ENCODE assay signal across 1 cellular context in genomic region chr11:62127941-62128770, GRCh38.
TF ChIP-seq lines count a peak whose summit lies in the region.

No MANE protein-coding gene starts in this region.

TF ChIP-seq in SK-N-SH treated with all-trans-retinoic acid at 6 μM for 48 hours, 23 proteins besides CTCF, POLR2A, EP300 and RAD21 (continued from another document):
- no peak for TF ChIP-seq ZC3H10 (CRISPR knock-in tag; IDR thresholded peaks at IDR 0.05)
- TF ChIP-seq, protein P1, sequence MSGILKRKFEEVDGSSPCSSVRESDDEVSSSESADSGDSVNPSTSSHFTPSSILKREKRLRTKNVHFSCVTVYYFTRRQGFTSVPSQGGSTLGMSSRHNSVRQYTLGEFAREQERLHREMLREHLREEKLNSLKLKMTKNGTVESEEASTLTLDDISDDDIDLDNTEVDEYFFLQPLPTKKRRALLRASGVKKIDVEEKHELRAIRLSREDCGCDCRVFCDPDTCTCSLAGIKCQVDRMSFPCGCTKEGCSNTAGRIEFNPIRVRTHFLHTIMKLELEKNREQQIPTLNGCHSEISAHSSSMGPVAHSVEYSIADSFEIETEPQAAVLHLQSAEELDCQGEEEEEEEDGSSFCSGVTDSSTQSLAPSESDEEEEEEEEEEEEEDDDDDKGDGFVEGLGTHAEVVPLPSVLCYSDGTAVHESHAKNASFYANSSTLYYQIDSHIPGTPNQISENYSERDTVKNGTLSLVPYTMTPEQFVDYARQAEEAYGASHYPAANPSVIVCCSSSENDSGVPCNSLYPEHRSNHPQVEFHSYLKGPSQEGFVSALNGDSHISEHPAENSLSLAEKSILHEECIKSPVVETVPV (CRISPR knock-in tag; IDR thresholded peaks at IDR 0.05): no peak
- TF ChIP-seq ARNTL (CRISPR knock-in tag; IDR thresholded peaks at IDR 0.05; ENCODE audit: borderline replicate concordance, low read depth): no peak
- TF ChIP-seq ZNF8 (CRISPR knock-in tag; IDR thresholded peaks at IDR 0.05): no peak
- TF ChIP-seq ISL1 (CRISPR knock-in tag; IDR thresholded peaks at IDR 0.05): no peak
- TF ChIP-seq TOX (CRISPR knock-in tag; IDR thresholded peaks at IDR 0.05; ENCODE audit: borderline replicate concordance): no peak
- no peak for TF ChIP-seq OSR1 (CRISPR knock-in tag; IDR thresholded peaks at IDR 0.05)
- TF ChIP-seq TCF4 (CRISPR knock-in tag; IDR thresholded peaks at IDR 0.05; ENCODE audit: borderline replicate concordance): no peak
- TF ChIP-seq, protein P2, sequence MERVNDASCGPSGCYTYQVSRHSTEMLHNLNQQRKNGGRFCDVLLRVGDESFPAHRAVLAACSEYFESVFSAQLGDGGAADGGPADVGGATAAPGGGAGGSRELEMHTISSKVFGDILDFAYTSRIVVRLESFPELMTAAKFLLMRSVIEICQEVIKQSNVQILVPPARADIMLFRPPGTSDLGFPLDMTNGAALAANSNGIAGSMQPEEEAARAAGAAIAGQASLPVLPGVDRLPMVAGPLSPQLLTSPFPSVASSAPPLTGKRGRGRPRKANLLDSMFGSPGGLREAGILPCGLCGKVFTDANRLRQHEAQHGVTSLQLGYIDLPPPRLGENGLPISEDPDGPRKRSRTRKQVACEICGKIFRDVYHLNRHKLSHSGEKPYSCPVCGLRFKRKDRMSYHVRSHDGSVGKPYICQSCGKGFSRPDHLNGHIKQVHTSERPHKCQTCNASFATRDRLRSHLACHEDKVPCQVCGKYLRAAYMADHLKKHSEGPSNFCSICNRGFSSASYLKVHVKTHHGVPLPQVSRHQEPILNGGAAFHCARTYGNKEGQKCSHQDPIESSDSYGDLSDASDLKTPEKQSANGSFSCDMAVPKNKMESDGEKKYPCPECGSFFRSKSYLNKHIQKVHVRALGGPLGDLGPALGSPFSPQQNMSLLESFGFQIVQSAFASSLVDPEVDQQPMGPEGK (CRISPR knock-in tag; IDR thresholded peaks at IDR 0.05; ENCODE audit: borderline replicate concordance): no peak
- TF ChIP-seq ZNF565 (CRISPR knock-in tag; conservative IDR thresholded peaks at IDR 0.05; ENCODE audit: low read depth): no peak
- no peak for TF ChIP-seq ZFP30 (CRISPR knock-in tag; IDR thresholded peaks at IDR 0.05)
- no peak for TF ChIP-seq ESRRG (CRISPR knock-in tag; IDR thresholded peaks at IDR 0.05)
- no peak for TF ChIP-seq TSHZ2 (CRISPR knock-in tag; IDR thresholded peaks at IDR 0.05)
TF ChIP-seq in SK-N-SH treated with all-trans-retinoic acid at 6 μM for 48 hours: peak in this region for 0.
